21 cellular contexts compared by ENCODE assay signal in the genomic region with DNA sequence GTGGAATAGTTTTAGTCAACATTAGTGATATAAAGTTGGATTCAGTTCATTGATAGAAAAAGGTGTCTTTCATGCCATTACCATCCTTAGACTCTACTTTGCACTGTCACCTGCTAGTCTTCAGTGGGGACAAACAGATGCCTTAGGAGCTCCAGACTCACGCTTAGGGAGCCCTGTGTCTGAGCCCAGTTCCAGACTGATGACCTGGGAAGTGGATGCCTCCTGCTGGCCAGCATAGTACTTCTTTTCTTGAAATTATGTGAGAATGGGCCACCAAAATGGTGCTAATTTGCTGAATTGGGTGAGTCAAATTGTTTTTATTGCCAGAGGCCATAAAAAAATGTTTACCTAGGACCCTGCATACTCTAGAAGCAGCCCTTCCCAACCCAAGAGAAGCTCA. TPM values are rescaled to one million over a fixed set of nuclear protein-coding genes. Genes with fewer than 3 reads are reported as not detected.
DNase-seq lines count a peak whose midpoint lies in the region; ATAC-seq, FAIRE-seq and TF ChIP-seq lines count a peak whose summit lies in the region.
"Had no signal": no experiment of that assay in that cellular context is flagged by ENCODE, and none has a peak within 500 bp of the region (broad histone marks: within the 10 kb centered on the region; RNA-seq: fewer than 3 reads in every experiment).

No MANE protein-coding gene starts in this region.

- POLR2A ChIA-PET in A673 (lab: Charles Lee; ENCODE audit: low non-redundant PET), result no interaction called here
- POLR2A ChIA-PET in PC-3 (lab: Charles Lee; ENCODE audit: unreplicated experiment), result no interaction called here

- CTCF ChIA-PET in A673 (lab: Charles Lee), result no interaction called here
- CTCF ChIA-PET in PC-3 (lab: Charles Lee), result no interaction called here

- H3K79me2 ChIP-seq in PC-3 (ENCODE audit: low read length), result no peaks in the 10 kb centered on the region

- TF ChIP-seq CTCF in A673 (conservative IDR thresholded peaks at IDR 0.05; ENCODE audit: low read depth, low read length) (peak; percentile 19; the same call in 1 of the 2 replicates), PC-3 (conservative IDR thresholded peaks at IDR 0.05; ENCODE audit: low read depth, low read length) (peak; percentile 40; the same call in 1 of the 2 replicates), foreskin keratinocyte (conservative IDR thresholded peaks at IDR 0.05) (peak; percentile 33), kidney (IDR thresholded peaks at IDR 0.05; ENCODE audit: borderline replicate concordance, extremely low read depth, insufficient read depth) (no peak), CD14-positive monocyte (IDR thresholded peaks at IDR 0.05) (no peak)

- H3K9me3 ChIP-seq in A673 (ENCODE audit: low read depth, low read length, poor library complexity, severe bottlenecking) (no peaks in the 10 kb centered on the region), PC-3 (ENCODE audit: low read length) (no peaks in the 10 kb centered on the region), kidney (ENCODE audit: control insufficient read depth in 1 of 2, low read length in 2 of 2) (no peaks in the 10 kb centered on the region)

- no peak overlapping the region for H3K27ac Mint-ChIP-seq in CD14-positive monocyte

- H3K9me3 Mint-ChIP-seq in CD14-positive monocyte, result no peaks in the 10 kb centered on the region

- no peaks in the 10 kb centered on the region for H4K20me1 ChIP-seq in PC-3 (ENCODE audit: low read length)

- H3K4me1 ChIP-seq in A673 (ENCODE audit: insufficient read depth, low read length, poor library complexity, severe bottlenecking) (peaks cover 16% of the 10 kb centered on the region), PC-3 (ENCODE audit: insufficient read depth, low read length) (no peaks in the 10 kb centered on the region), foreskin keratinocyte (peaks cover 3% of the 10 kb centered on the region), kidney (ENCODE audit: control insufficient read depth in 1 of 2, insufficient read depth in 1 of 2, low read depth in 1 of 2, low read length in 2 of 2) (peaks cover 0 to 3% of the 10 kb centered on the region in 2 donors)

- no peaks in the 10 kb centered on the region for H3K27me3 Mint-ChIP-seq in CD14-positive monocyte (ENCODE audit: low read depth in 3 of 3)

- BruUV-seq in A673 (replicated peaks; lab: Mats Ljungman, UMichigan), result no TSS peak
- BruUV-seq in PC-3 (replicated peaks; lab: Mats Ljungman, UMichigan), result no TSS peak

- no peak overlapping the region for H3K27ac ChIP-seq in A673 (ENCODE audit: low read depth, low read length, poor library complexity, severe bottlenecking)
- no peak overlapping the region for H3K27ac ChIP-seq in PC-3 (ENCODE audit: low read length)
- H3K27ac ChIP-seq in foreskin keratinocyte, result no peak overlapping the region
- H3K27ac ChIP-seq in kidney (ENCODE audit: low read depth in 2 of 2, low read length in 2 of 2), result peak overlapping the region in 1 of 2 donors; percentile 5
- H3K27ac ChIP-seq: RWPE1 had no signal

- no peak for DNase-seq in A673 (ENCODE audit: low spot score)
- DNase-seq in ELF-1 (ENCODE audit: low read depth, low spot score), result peak; percentile 15
- no peak for DNase-seq in PC-3
- no peak for DNase-seq in foreskin keratinocyte
- DNase-seq in kidney, result no peak
- no peak for DNase-seq in CD14-positive monocyte (ENCODE audit: low spot score)
- DNase-seq in RCC 7860 (ENCODE audit: low spot score), result no peak
- DNase-seq: C1 segment of cervical spinal cord, DMS 273 treated with DMSO at 0.1 percent for 48 hours, GOT3, KG1, NCI-H1417, NCI-H187, NCI-H226, NCI-H524, NCI-H82, SIG-M5 had no signal

- ATAC-seq in PC-3 (no peak), foreskin keratinocyte (peak; percentile 20), HG02840 (IDR thresholded peaks at IDR 0.05; ENCODE audit: low FRiP score, unreplicated experiment) (no peak)
- ATAC-seq: SK-N-SH treated with all-trans-retinoic acid at 6 μM for 48 hours had no signal

- intact Hi-C loops in A673 (cut with micrococcal nuclease; ENCODE audit: unreplicated experiment) (no loop called here), PC-3 (cut with micrococcal nuclease) (no loop called here), kidney (cut with DNase I) (no loop called here), CD14-positive monocyte (cut with micrococcal nuclease) (no loop called here)

- H3K9me2 ChIP-seq in PC-3 (replicated peaks; ENCODE audit: low read length), result no peaks in the 10 kb centered on the region

- no peak overlapping the region for H3K4me3 Mint-ChIP-seq in CD14-positive monocyte

- H2AFZ ChIP-seq in PC-3 (ENCODE audit: low read length), result no peak overlapping the region

- no peak overlapping the region for H3K4me3 ChIP-seq in A673 (ENCODE audit: low read depth, low read length, poor library complexity, severe bottlenecking)
- H3K4me3 ChIP-seq in PC-3 (ENCODE audit: low read length), result no peak overlapping the region
- no peak overlapping the region for H3K4me3 ChIP-seq in kidney (ENCODE audit: low read length in 2 of 2)

- H3K36me3 Mint-ChIP-seq in CD14-positive monocyte, result no peaks in the 10 kb centered on the region

- no peaks in the 10 kb centered on the region for H3K36me3 ChIP-seq in A673 (ENCODE audit: insufficient read depth, low read length, poor library complexity, severe bottlenecking)
- H3K36me3 ChIP-seq in PC-3 (ENCODE audit: low read depth, low read length), result no peaks in the 10 kb centered on the region
- H3K36me3 ChIP-seq in kidney (ENCODE audit: control insufficient read depth in 1 of 2, insufficient read depth in 2 of 2, low read length in 2 of 2), result peaks cover 0 to 7% of the 10 kb centered on the region in 2 donors

- no peaks in the 10 kb centered on the region for H3F3A ChIP-seq in PC-3 (ENCODE audit: low read length, unreplicated experiment)

- H3K27me3 ChIP-seq in A673 (replicated peaks; ENCODE audit: insufficient read depth, low read depth, low read length, poor library complexity), result no peaks in the 10 kb centered on the region
- peaks cover 12% of the 10 kb centered on the region for H3K27me3 ChIP-seq in PC-3 (ENCODE audit: low read length)
- H3K27me3 ChIP-seq in foreskin keratinocyte, result peaks cover 3% of the 10 kb centered on the region

- FAIRE-seq in kidney (lab: Jason Lieb, UNC), result no peak
- no peak for FAIRE-seq in RCC 7860 (lab: Jason Lieb, UNC)
- FAIRE-seq: GM12891 had no signal

- H3K9ac ChIP-seq in PC-3 (ENCODE audit: low read length), result no peak overlapping the region
- no peak overlapping the region for H3K9ac ChIP-seq in kidney (ENCODE audit: low read length in 2 of 2)

- H3K4me2 ChIP-seq in PC-3 (ENCODE audit: low read length), result no peak overlapping the region

- H3K4me1 Mint-ChIP-seq in CD14-positive monocyte, result no peaks in the 10 kb centered on the region

RNA-seq across cellular contexts. Expression of a gene that starts 53.9 kb away (rescaled TPM):
- total RNA-seq in A673 (2021), result 0.19 and 0.63 TPM in 2 replicates
- total RNA-seq in PC-3 (2014; rRNA removed), result not detected in 2 replicates
- 0.10 TPM in 1 of 2 replicates, not detected in the other for total RNA-seq in foreskin keratinocyte
- polyA plus RNA-seq in foreskin keratinocyte, result 0.03 and 0.12 TPM in 2 replicates
- total RNA-seq in kidney, result 13.0 TPM
- 370 TPM for polyA plus RNA-seq in kidney (ENCODE audit: insufficient read depth, low read depth, low replicate concordance)
- polyA plus RNA-seq in CD14-positive monocyte, result not detected

Comparison
In these comparisons a context has a peak if more than half of its experiments do, and no peak if none do; other contexts are left out.
1. CTCF ChIP-seq: peak in A673 (single experiment), PC-3 (single experiment) and foreskin keratinocyte (single experiment); none in kidney (single experiment) and CD14-positive monocyte (single experiment).